ENCODE assay signal across 39 cellular contexts in genomic region chr1:31885851-31886250, GRCh38.
"Had no signal": no experiment of that assay in that cellular context is flagged by ENCODE, and none has a peak within 500 bp of the region (broad histone marks: within the 10 kb centered on the region; RNA-seq: fewer than 3 reads in every experiment).

No MANE protein-coding gene starts in this region.

- H3K9me3 Mint-ChIP-seq: activated naive CD4-positive, alpha-beta T cell treated with anti-CD3 and anti-CD28 coated beads for 36 hours; activated naive CD4-positive, alpha-beta T cell treated with anti-CD3 and anti-CD28 coated beads, Interleukin-2, amount 50 U/mL, for 24 hours; activated naive CD8-positive, alpha-beta T cell treated with anti-CD3 and anti-CD28 coated beads for 36 hours; activated naive CD8-positive, alpha-beta T cell treated with anti-CD3 and anti-CD28 coated beads, Interleukin-2, amount 10 ng/mL, durations not matched to agents 7 days and 5 days; activated naive CD8-positive, alpha-beta T cell treated with anti-CD3 and anti-CD28 coated beads, Interleukin-2, amount 50 U/mL, for 24 hours; activated T-cell treated with anti-CD3 and anti-CD28 coated beads, Interleukin-2, amount 50 U/mL, for 24 hours; activated T-cell treated with anti-CD3 and anti-CD28 coated beads, Interleukin-2, amount 50 U/mL, for 4 hours; activated T-helper 17 cell treated with anti-CD3 and anti-CD28 coated beads, Interleukin-2, amount 50 U/mL, for 72 hours; activated T-helper 2 cell treated with anti-CD3 and anti-CD28 coated beads, Interferon-gamma antibody, Interleukin-2, Interleukin-4, amounts not matched to agents 10 μg/mL and 5 μg/mL and 100 μg/mL, durations not matched to agents 14 hours and 24 hours and 36 hours; central memory CD8-positive, alpha-beta T cell had no signal

- H3K9me3 ChIP-seq: adrenal gland, ascending aorta, body of pancreas, breast epithelium had no signal

- H3K4me3 ChIP-seq: adrenal gland, ascending aorta, body of pancreas, breast epithelium, cardiac muscle cell had no signal

- H3K4me3 Mint-ChIP-seq: activated naive CD4-positive, alpha-beta T cell treated with anti-CD3 and anti-CD28 coated beads for 36 hours; activated naive CD4-positive, alpha-beta T cell treated with anti-CD3 and anti-CD28 coated beads, Interleukin-2, amount 10 ng/mL, durations not matched to agents 7 days and 5 days; activated naive CD4-positive, alpha-beta T cell treated with anti-CD3 and anti-CD28 coated beads, Interleukin-2, amount 50 U/mL, for 24 hours; activated naive CD8-positive, alpha-beta T cell; activated naive CD8-positive, alpha-beta T cell treated with anti-CD3 and anti-CD28 coated beads for 36 hours; activated naive CD8-positive, alpha-beta T cell treated with anti-CD3 and anti-CD28 coated beads, Interleukin-2, amount 10 ng/mL, durations not matched to agents 7 days and 5 days; activated naive CD8-positive, alpha-beta T cell treated with anti-CD3 and anti-CD28 coated beads, Interleukin-2, amount 50 U/mL, for 24 hours; activated T-cell treated with anti-CD3 and anti-CD28 coated beads, Interleukin-2, amount 50 U/mL, for 24 hours; activated T-cell treated with anti-CD3 and anti-CD28 coated beads, Interleukin-2, amount 50 U/mL, for 4 hours; activated T-cell treated with anti-CD3 and anti-CD28 coated beads, Interleukin-2, amount 50 U/mL, for 72 hours; activated T-helper 1 cell treated with anti-CD3 and anti-CD28 coated beads, Interleukin-12 subunit alpha, Interleukin-12 subunit beta, Interleukin-2, Interleukin-4 antibody, amounts not matched to agents 30 ng/mL and 10 ng/mL and 1 ng/mL, durations not matched to agents 14 hours and 24 hours and 36 hours; activated T-helper 17 cell treated with anti-CD3 and anti-CD28 coated beads, Interleukin-2, amount 50 U/mL, for 72 hours; brain; central memory CD8-positive, alpha-beta T cell had no signal

- H3K4me1 ChIP-seq: adrenal gland, breast epithelium had no signal

- H3K27me3 Mint-ChIP-seq: activated naive CD4-positive, alpha-beta T cell treated with anti-CD3 and anti-CD28 coated beads, Interleukin-2, amount 50 U/mL, for 24 hours; activated naive CD8-positive, alpha-beta T cell; activated naive CD8-positive, alpha-beta T cell treated with anti-CD3 and anti-CD28 coated beads for 36 hours; activated naive CD8-positive, alpha-beta T cell treated with anti-CD3 and anti-CD28 coated beads, Interleukin-2, amount 10 ng/mL, durations not matched to agents 7 days and 5 days; activated naive CD8-positive, alpha-beta T cell treated with anti-CD3 and anti-CD28 coated beads, Interleukin-2, amount 50 U/mL, for 24 hours; activated T-cell treated with anti-CD3 and anti-CD28 coated beads, Interleukin-2, amount 50 U/mL, for 24 hours; activated T-helper 17 cell treated with anti-CD3 and anti-CD28 coated beads, Interleukin-2, amount 50 U/mL, for 72 hours; central memory CD8-positive, alpha-beta T cell had no signal

- H3K36me3 ChIP-seq: adrenal gland, ascending aorta, brain microvascular endothelial cell, breast epithelium, cardiac muscle cell had no signal

- H3K27ac ChIP-seq: adrenal gland, ascending aorta, body of pancreas, brain microvascular endothelial cell, breast epithelium, cardiac muscle cell had no signal

- ATAC-seq: activated naive CD4-positive, alpha-beta T cell treated with anti-CD3 and anti-CD28 coated beads, Interleukin-2, amount 50 U/mL, for 72 hours; activated naive CD8-positive, alpha-beta T cell treated with anti-CD3 and anti-CD28 coated beads, Interleukin-2, amount 50 U/mL, for 24 hours; activated T-cell treated with anti-CD3 and anti-CD28 coated beads, Interleukin-2, amount 50 U/mL, for 4 hours; activated T-cell treated with anti-CD3 and anti-CD28 coated beads, Interleukin-2, amount 50 U/mL, for 72 hours; activated T-helper 17 cell treated with anti-CD3 and anti-CD28 coated beads, Interleukin-2, amount 50 U/mL, for 72 hours; body of pancreas had no signal

- H3K27ac Mint-ChIP-seq: activated naive CD4-positive, alpha-beta T cell treated with anti-CD3 and anti-CD28 coated beads for 36 hours; activated naive CD4-positive, alpha-beta T cell treated with anti-CD3 and anti-CD28 coated beads, Interleukin-2, amount 10 ng/mL, durations not matched to agents 7 days and 5 days; activated naive CD4-positive, alpha-beta T cell treated with anti-CD3 and anti-CD28 coated beads, Interleukin-2, amount 50 U/mL, for 24 hours; activated naive CD8-positive, alpha-beta T cell; activated naive CD8-positive, alpha-beta T cell treated with anti-CD3 and anti-CD28 coated beads for 36 hours; activated naive CD8-positive, alpha-beta T cell treated with anti-CD3 and anti-CD28 coated beads, Interleukin-2, amount 10 ng/mL, durations not matched to agents 7 days and 5 days; activated naive CD8-positive, alpha-beta T cell treated with anti-CD3 and anti-CD28 coated beads, Interleukin-2, amount 50 U/mL, for 24 hours; activated T-cell treated with anti-CD3 and anti-CD28 coated beads, Interleukin-2, amount 50 U/mL, for 24 hours; activated T-cell treated with anti-CD3 and anti-CD28 coated beads, Interleukin-2, amount 50 U/mL, for 72 hours; activated T-helper 1 cell treated with anti-CD3 and anti-CD28 coated beads, Interleukin-12 subunit alpha, Interleukin-12 subunit beta, Interleukin-2, Interleukin-4 antibody, amounts not matched to agents 30 ng/mL and 10 ng/mL and 1 ng/mL, durations not matched to agents 14 hours and 24 hours and 36 hours; activated T-helper 17 cell treated with anti-CD3 and anti-CD28 coated beads, Interleukin-2, amount 50 U/mL, for 72 hours; activated T-helper 2 cell treated with anti-CD3 and anti-CD28 coated beads, Interferon-gamma antibody, Interleukin-2, Interleukin-4, amounts not matched to agents 10 μg/mL and 5 μg/mL and 100 μg/mL, durations not matched to agents 14 hours and 24 hours and 36 hours had no signal

- FAIRE-seq: astrocyte, bronchial epithelial cell had no signal

- DNase-seq: activated effector memory CD4-positive, alpha-beta T cell treated with anti-CD3 and anti-CD28 coated beads, Interleukin-2, amount 50 U/mL, for 16 hours; activated effector memory CD4-positive, alpha-beta T cell treated with Interleukin-2 at 50 U/mL for 16 hours; activated gamma-delta T cell; activated gamma-delta T cell treated with Interleukin-2 at 50 U/mL for 16 hours; activated naive CD4-positive, alpha-beta T cell; activated naive CD4-positive, alpha-beta T cell treated with anti-CD3 and anti-CD28 coated beads for 36 hours; activated naive CD4-positive, alpha-beta T cell treated with anti-CD3 and anti-CD28 coated beads, Interleukin-2, amount 10 ng/mL, durations not matched to agents 7 days and 5 days; activated naive CD4-positive, alpha-beta T cell treated with anti-CD3 and anti-CD28 coated beads, Interleukin-2, amount 50 U/mL, for 16 hours; activated naive CD4-positive, alpha-beta T cell treated with Interleukin-2 at 50 U/mL for 16 hours; activated naive CD8-positive, alpha-beta T cell treated with anti-CD3 and anti-CD28 coated beads for 36 hours; activated naive CD8-positive, alpha-beta T cell treated with anti-CD3 and anti-CD28 coated beads, Interleukin-2, amount 10 ng/mL, durations not matched to agents 7 days and 5 days; activated naive CD8-positive, alpha-beta T cell treated with anti-CD3 and anti-CD28 coated beads, Interleukin-2, amount 50 U/mL, for 24 hours; activated T-cell treated with anti-CD3 and anti-CD28 coated beads, Interleukin-2, amount 50 U/mL, for 1 hour; activated T-cell treated with anti-CD3 and anti-CD28 coated beads, Interleukin-2, amount 50 U/mL, for 24 hours; activated T-cell treated with anti-CD3 and anti-CD28 coated beads, Interleukin-2, amount 50 U/mL, for 4 hours; activated T-cell treated with anti-CD3 and anti-CD28 coated beads, Interleukin-2, amount 50 U/mL, for 72 hours; adrenal gland; amniotic stem cell; amygdala; anterior cingulate cortex; aorta; body of pancreas; brain microvascular endothelial cell; caudate nucleus; central memory CD4-positive, alpha-beta T cell; cerebellar nuclear complex had no signal

- H3K27me3 ChIP-seq: adrenal gland, ascending aorta, body of pancreas, brain microvascular endothelial cell, breast epithelium, cardiac muscle cell had no signal

- H3K36me3 Mint-ChIP-seq: brain had no signal
